ENCODE assay signal across 1 cellular context in genomic region chr7:105650382-105650729, GRCh38.
TF ChIP-seq lines count a peak whose summit lies in the region.

No MANE protein-coding gene starts in this region.

TF ChIP-seq in WTC11, 78 proteins besides CTCF, POLR2A, EP300 and RAD21 (continued from another document):
- TF ChIP-seq AFF4 (CRISPR knock-in tag; IDR thresholded peaks at IDR 0.05; ENCODE audit: borderline replicate concordance) (no peak), E2F5 (CRISPR knock-in tag; IDR thresholded peaks at IDR 0.05) (no peak), ZMAT4 (CRISPR knock-in tag; IDR thresholded peaks at IDR 0.05) (no peak), ZNF671 (CRISPR knock-in tag; IDR thresholded peaks at IDR 0.05) (no peak), NR2C2 (CRISPR knock-in tag; IDR thresholded peaks at IDR 0.05) (no peak), FOXK1 (CRISPR knock-in tag; IDR thresholded peaks at IDR 0.05) (no peak), ETV6 (CRISPR knock-in tag; IDR thresholded peaks at IDR 0.05) (no peak), NFYB (CRISPR knock-in tag; conservative IDR thresholded peaks at IDR 0.05; ENCODE audit: low read depth) (no peak), E2F1 (CRISPR knock-in tag; IDR thresholded peaks at IDR 0.05) (no peak), ELF4 (CRISPR knock-in tag; IDR thresholded peaks at IDR 0.05; ENCODE audit: low read depth) (no peak)
